Comparison of ENCODE assay signal across 15 cellular contexts in genomic region chr1:230684146-230684545, GRCh38. TPM values are rescaled to one million over a fixed set of nuclear protein-coding genes. Genes with fewer than 3 reads are reported as not detected.
"Had no signal": no experiment of that assay in that cellular context is flagged by ENCODE, and none has a peak within 500 bp of the region (broad histone marks: within the 10 kb centered on the region; RNA-seq: fewer than 3 reads in every experiment).

No MANE protein-coding gene starts in this region.

- H3K9me3 Mint-ChIP-seq: activated T-helper 17 cell treated with anti-CD3 and anti-CD28 coated beads, Interleukin-2, amount 50 U/mL, for 72 hours had no signal

- H3K27ac ChIP-seq: lower lobe of right lung, psoas muscle, stomach, testis, vagina had no signal

- H3K4me3 Mint-ChIP-seq: activated T-helper 17 cell treated with anti-CD3 and anti-CD28 coated beads, Interleukin-2, amount 50 U/mL, for 72 hours had no signal

- H3K4me3 ChIP-seq: lower lobe of right lung, psoas muscle, stomach, testis, vagina had no signal

- H3K4me1 Mint-ChIP-seq: activated T-helper 17 cell treated with anti-CD3 and anti-CD28 coated beads, Interleukin-2, amount 50 U/mL, for 72 hours had no signal

- DNase-seq: activated CD4-positive, alpha-beta T cell treated with anti-CD3 and anti-CD28 coated beads, Interleukin-2, amount 50 U/mL, for 1 hour; activated naive CD4-positive, alpha-beta T cell treated with Interleukin-2 at 50 U/mL for 16 hours; aorta; foreskin fibroblast; glutamatergic neuron; lower lobe of right lung; midbrain; psoas muscle; stimulated activated CD4-positive, alpha-beta T cell treated with anti-CD3 and anti-CD28 coated beads, Interleukin-2, amount 100 ng/mL, for 24 hours; stomach; testis had no signal

- H3K27me3 Mint-ChIP-seq: activated T-helper 17 cell treated with anti-CD3 and anti-CD28 coated beads, Interleukin-2, amount 50 U/mL, for 72 hours had no signal

- H3K27ac Mint-ChIP-seq: activated T-helper 17 cell treated with anti-CD3 and anti-CD28 coated beads, Interleukin-2, amount 50 U/mL, for 72 hours had no signal

- H3K27me3 ChIP-seq: stomach, testis, vagina had no signal

- ATAC-seq: activated T-helper 17 cell treated with anti-CD3 and anti-CD28 coated beads, Interleukin-2, amount 50 U/mL, for 72 hours; lower lobe of right lung; psoas muscle; sciatic nerve had no signal

- H3K9me3 ChIP-seq: lower lobe of right lung, psoas muscle, stomach, testis, vagina had no signal

RNA-seq across cellular contexts. Expression of gene AGT, which starts 29.8 kb away (rescaled TPM):
- total RNA-seq: activated CD8-positive, alpha-beta memory T cell treated with anti-CD3 and anti-CD28 coated beads for 36 hours; activated T-helper 17 cell treated with anti-CD3 and anti-CD28 coated beads, Interleukin-2, amount 50 U/mL, for 72 hours had no signal
